In the genomic region with DNA sequence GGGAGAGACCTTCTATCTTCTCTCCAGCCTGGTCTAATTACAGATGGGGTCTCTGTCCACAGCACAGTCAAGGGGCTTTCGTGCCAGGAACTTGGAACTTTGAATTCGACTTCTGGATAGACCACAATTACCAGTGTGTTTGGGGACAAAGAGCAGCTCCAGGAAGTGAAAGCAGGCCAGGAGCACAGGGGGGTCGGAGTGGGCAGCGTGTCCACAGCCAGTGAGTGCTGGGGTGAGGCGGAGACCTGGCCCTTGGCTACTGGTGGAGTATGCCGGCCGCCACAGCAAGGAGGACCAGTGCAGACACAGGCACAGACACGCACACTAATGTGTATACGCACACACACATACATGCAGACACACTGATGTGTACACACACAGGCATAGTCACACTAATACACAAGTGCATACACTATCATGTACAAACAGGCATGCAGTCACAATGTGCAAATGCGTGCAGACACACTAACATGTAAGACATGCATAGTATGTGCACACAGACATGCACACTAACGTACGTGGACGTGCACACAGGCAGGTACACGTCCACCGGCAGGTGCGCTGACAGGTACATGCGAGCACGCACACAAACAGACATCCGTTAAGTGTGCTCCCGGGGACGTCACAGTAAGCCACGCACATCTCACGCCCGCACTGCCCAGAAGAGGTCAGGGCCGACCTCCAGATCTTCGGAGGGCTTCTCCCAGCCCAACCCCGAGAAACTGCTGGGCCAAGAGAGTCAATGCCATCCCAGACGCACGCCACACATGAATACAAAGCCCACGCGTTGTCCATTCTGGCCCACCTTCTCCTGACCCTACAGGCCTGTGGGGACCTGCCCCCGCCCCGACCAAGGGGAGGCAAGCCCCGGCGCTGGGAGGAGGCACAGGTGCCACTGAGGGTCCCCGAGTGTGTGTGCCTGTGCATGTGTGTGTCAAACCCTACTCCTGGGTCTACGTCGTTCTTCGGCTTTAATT, we compare ENCODE assay signal across 14 cellular contexts.
"Had no signal": no experiment of that assay in that cellular context is flagged by ENCODE, and none has a peak within 500 bp of the region (broad histone marks: within the 10 kb centered on the region; RNA-seq: fewer than 3 reads in every experiment).

No MANE protein-coding gene starts in this region.

- H3K4me1 ChIP-seq: breast epithelium, parathyroid adenoma, thyroid gland had no signal

- H3K27me3 Mint-ChIP-seq: activated B cell treated with CpG ODN at 0.5 μM for 24 hours; activated CD4-positive, alpha-beta T cell treated with anti-CD3 and anti-CD28 coated beads, Interleukin-2, amount 10 ng/mL, durations not matched to agents 24 days and 14 days; activated naive CD8-positive, alpha-beta T cell treated with anti-CD3 and anti-CD28 coated beads, Interleukin-2, amount 10 ng/mL, durations not matched to agents 7 days and 5 days; memory B cell had no signal

- H3K27ac Mint-ChIP-seq: activated B cell treated with CpG ODN at 0.5 μM for 24 hours; activated CD4-positive, alpha-beta T cell treated with anti-CD3 and anti-CD28 coated beads, Interleukin-2, amount 10 ng/mL, durations not matched to agents 24 days and 14 days; activated naive CD8-positive, alpha-beta T cell treated with anti-CD3 and anti-CD28 coated beads, Interleukin-2, amount 10 ng/mL, durations not matched to agents 7 days and 5 days; stimulated activated effector memory CD8-positive, alpha-beta T cell treated with anti-CD3 and anti-CD28 coated beads, Interleukin-12 subunit alpha, Interleukin-12 subunit beta, amount 100 ng/mL, for 72 hours; T-helper 1 cell treated with Interleukin-12 subunit alpha and Interleukin-12 subunit beta and Interleukin-4 antibody, amounts not matched to agents 30 μg/mL and 1 μg/mL, for 36 hours had no signal

- H3K9me3 ChIP-seq: breast epithelium, esophagus squamous epithelium, thyroid gland had no signal

- H3K27me3 ChIP-seq: breast epithelium, esophagus squamous epithelium, thyroid gland had no signal

- H3K4me3 ChIP-seq: breast epithelium, esophagus squamous epithelium, thyroid gland had no signal

- H2AFZ ChIP-seq: parathyroid adenoma had no signal

- H3K36me3 ChIP-seq: breast epithelium had no signal

- DNase-seq: activated B cell treated with CpG ODN at 0.5 μM for 24 hours; activated CD4-positive, alpha-beta T cell treated with anti-CD3 and anti-CD28 coated beads, Interleukin-2, amount 10 ng/mL, durations not matched to agents 24 days and 14 days; activated effector memory CD4-positive, alpha-beta T cell treated with anti-CD3 and anti-CD28 coated beads, Interleukin-2, amount 50 U/mL, for 16 hours; activated naive CD8-positive, alpha-beta T cell treated with anti-CD3 and anti-CD28 coated beads, Interleukin-2, amount 10 ng/mL, durations not matched to agents 7 days and 5 days; activated T-cell treated with anti-CD3 and anti-CD28 coated beads, Interleukin-2, amount 50 U/mL, for 4 hours; anterior cingulate cortex; esophagus squamous epithelium; foreskin fibroblast; thyroid gland had no signal

- H3K4me3 Mint-ChIP-seq: activated B cell treated with CpG ODN at 0.5 μM for 24 hours; activated CD4-positive, alpha-beta T cell treated with anti-CD3 and anti-CD28 coated beads, Interleukin-2, amount 10 ng/mL, durations not matched to agents 24 days and 14 days; activated naive CD8-positive, alpha-beta T cell treated with anti-CD3 and anti-CD28 coated beads, Interleukin-2, amount 10 ng/mL, durations not matched to agents 7 days and 5 days; activated T-cell treated with anti-CD3 and anti-CD28 coated beads, Interleukin-2, amount 50 U/mL, for 4 hours; memory B cell; stimulated activated effector memory CD8-positive, alpha-beta T cell treated with anti-CD3 and anti-CD28 coated beads, Interleukin-12 subunit alpha, Interleukin-12 subunit beta, amount 100 ng/mL, for 72 hours; T-helper 1 cell treated with Interleukin-12 subunit alpha and Interleukin-12 subunit beta and Interleukin-4 antibody, amounts not matched to agents 30 μg/mL and 1 μg/mL, for 36 hours had no signal

- H3K4me1 Mint-ChIP-seq: activated B cell treated with CpG ODN at 0.5 μM for 24 hours; activated CD4-positive, alpha-beta T cell treated with anti-CD3 and anti-CD28 coated beads, Interleukin-2, amount 10 ng/mL, durations not matched to agents 24 days and 14 days; activated naive CD8-positive, alpha-beta T cell treated with anti-CD3 and anti-CD28 coated beads, Interleukin-2, amount 10 ng/mL, durations not matched to agents 7 days and 5 days; memory B cell; stimulated activated effector memory CD8-positive, alpha-beta T cell treated with anti-CD3 and anti-CD28 coated beads, Interleukin-12 subunit alpha, Interleukin-12 subunit beta, amount 100 ng/mL, for 72 hours had no signal

- H3K27ac ChIP-seq: esophagus squamous epithelium, parathyroid adenoma, thyroid gland had no signal

- ATAC-seq: activated T-cell treated with anti-CD3 and anti-CD28 coated beads, Interleukin-2, amount 50 U/mL, for 4 hours; stimulated activated effector memory CD8-positive, alpha-beta T cell treated with anti-CD3 and anti-CD28 coated beads, Interleukin-12 subunit alpha, Interleukin-12 subunit beta, amount 100 ng/mL, for 72 hours had no signal

- H3K36me3 Mint-ChIP-seq: activated naive CD8-positive, alpha-beta T cell treated with anti-CD3 and anti-CD28 coated beads, Interleukin-2, amount 10 ng/mL, durations not matched to agents 7 days and 5 days; stimulated activated effector memory CD8-positive, alpha-beta T cell treated with anti-CD3 and anti-CD28 coated beads, Interleukin-12 subunit alpha, Interleukin-12 subunit beta, amount 100 ng/mL, for 72 hours had no signal

- H3K9me3 Mint-ChIP-seq: activated B cell treated with CpG ODN at 0.5 μM for 24 hours; activated CD4-positive, alpha-beta T cell treated with anti-CD3 and anti-CD28 coated beads, Interleukin-2, amount 10 ng/mL, durations not matched to agents 24 days and 14 days; activated naive CD8-positive, alpha-beta T cell treated with anti-CD3 and anti-CD28 coated beads, Interleukin-2, amount 10 ng/mL, durations not matched to agents 7 days and 5 days; activated T-cell treated with anti-CD3 and anti-CD28 coated beads, Interleukin-2, amount 50 U/mL, for 4 hours; memory B cell; stimulated activated effector memory CD8-positive, alpha-beta T cell treated with anti-CD3 and anti-CD28 coated beads, Interleukin-12 subunit alpha, Interleukin-12 subunit beta, amount 100 ng/mL, for 72 hours; T-helper 1 cell treated with Interleukin-12 subunit alpha and Interleukin-12 subunit beta and Interleukin-4 antibody, amounts not matched to agents 30 μg/mL and 1 μg/mL, for 36 hours had no signal

- H3K9ac ChIP-seq: parathyroid adenoma had no signal

- H3K79me2 ChIP-seq: parathyroid adenoma had no signal
